ENCODE assay signal across 1 cellular context in genomic region chr5:81428866-81429265, GRCh38.
TF ChIP-seq lines count a peak whose summit lies in the region.

No MANE protein-coding gene starts in this region.

TF ChIP-seq in endothelial cell of umbilical vein, 7 proteins besides CTCF, POLR2A, EP300 and RAD21 (continued from another document):
- peak; percentile 62 for TF ChIP-seq JUN (IDR thresholded peaks at IDR 0.05; ENCODE audit: borderline replicate concordance, insufficient read depth, insufficient read length, low read depth)
- no peak for TF ChIP-seq MAX (IDR thresholded peaks at IDR 0.05; ENCODE audit: insufficient read depth, insufficient read length)
- peak; percentile 94 for TF ChIP-seq GATA2 (IDR thresholded peaks at IDR 0.05; ENCODE audit: insufficient read depth, insufficient read length, low read depth, low read length)
